In the genomic region with DNA sequence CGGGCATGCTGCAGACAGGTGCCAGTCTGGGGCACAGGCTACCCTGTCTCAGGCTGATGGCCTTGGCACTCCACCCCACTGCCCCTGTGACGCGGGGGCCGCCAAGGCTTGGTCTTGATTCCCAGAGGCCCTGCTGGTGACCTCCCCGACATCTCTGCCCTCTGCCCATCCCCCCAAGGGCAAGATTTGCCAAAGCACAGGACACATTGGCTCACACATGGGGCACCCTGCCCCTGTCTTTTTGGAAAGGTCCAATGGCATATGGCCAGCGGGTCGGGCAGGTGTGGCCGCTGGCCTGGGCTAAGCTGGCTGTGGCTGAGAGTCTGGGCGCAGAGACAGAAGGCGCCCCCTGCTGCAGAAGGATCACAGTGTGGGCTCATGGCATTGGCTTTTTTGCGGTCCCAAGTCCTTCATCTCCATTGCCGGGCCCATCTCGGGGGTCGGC, we compare ENCODE assay signal across 10 cellular contexts. TPM values are rescaled to one million over a fixed set of nuclear protein-coding genes. Genes with fewer than 3 reads are reported as not detected.
DNase-seq lines count a peak whose midpoint lies in the region; ATAC-seq and TF ChIP-seq lines count a peak whose summit lies in the region.
"Had no signal": no experiment of that assay in that cellular context is flagged by ENCODE, and none has a peak within 500 bp of the region (broad histone marks: within the 10 kb centered on the region; RNA-seq: fewer than 3 reads in every experiment).

No MANE protein-coding gene starts in this region.

- H3K4me3 ChIP-seq in AG04450 (ENCODE audit: low read depth, low read length) (no peak overlapping the region), fibroblast of the aortic adventitia (ENCODE audit: low read depth, low read length) (no peak overlapping the region)
- H3K4me3 ChIP-seq: uterus had no signal

- in situ Hi-C loops in KBM-7 (cut with MboI; ENCODE audit: low pct_unique_long_range_greater_than_20kb, low sequenced_read_pairs): no loop called here

- ATAC-seq in HG03460 (IDR thresholded peaks at IDR 0.05; ENCODE audit: unreplicated experiment): no peak
- ATAC-seq in GM19351 (IDR thresholded peaks at IDR 0.05; ENCODE audit: unreplicated experiment): no peak
- ATAC-seq: CD8-positive, alpha-beta T cell had no signal

- H3K9me3 ChIP-seq in AG04450 (ENCODE audit: control insufficient read depth, insufficient read depth, low read length): no peaks in the 10 kb centered on the region; the same call in 1 of the 2 replicates
- H3K9me3 ChIP-seq: uterus had no signal

- POLR2A ChIA-PET in AG04450 (lab: Yijun Ruan, JAX): no interaction called here

- DNase-seq in AG04450 (ENCODE audit: low read depth, low spot score) (no peak), KBM-7 (peak; percentile 41), fibroblast of the aortic adventitia (ENCODE audit: low read depth) (no peak), COLO829 (ENCODE audit: low spot score) (no peak)
- DNase-seq: NCI-H1436 treated with DMSO at 0.1 percent for 48 hours; stimulated activated CD4-positive, alpha-beta T cell treated with anti-CD3 and anti-CD28 coated beads, Interleukin-2, amount 100 ng/mL, for 48 hours; uterus had no signal

- H3K27me3 ChIP-seq in AG04450 (ENCODE audit: control insufficient read depth, insufficient read depth, low read length): no peaks in the 10 kb centered on the region
- H3K27me3 ChIP-seq: uterus had no signal

- no peak overlapping the region for H3K27ac ChIP-seq in AG04450 (ENCODE audit: low read depth, low read length)
- H3K27ac ChIP-seq: uterus had no signal

- CTCF ChIA-PET in AG04450 (lab: Charles Lee): no interaction called here

- TF ChIP-seq CTCF in AG04450 (IDR thresholded peaks at IDR 0.05; ENCODE audit: low read depth, low read length) (peak; percentile 13; the same call in 1 of the 2 replicates), fibroblast of the aortic adventitia (IDR thresholded peaks at IDR 0.05; ENCODE audit: insufficient read depth, low read length) (peak; percentile 25)

RNA-seq across cellular contexts. Expression of a gene that starts 4.6 kb away (rescaled TPM):
- polyA plus RNA-seq in AG04450 (2011; rRNA removed): 9.4 and 14.0 TPM in 2 replicates
- polyA minus RNA-seq in AG04450 (2011; rRNA and poly(A)+ RNA removed): 7.9 and 11.7 TPM in 2 replicates
- 37.7 and 62.1 TPM in 2 replicates for total RNA-seq in fibroblast of the aortic adventitia (ENCODE audit: low replicate concordance)

RNA-seq across cellular contexts. Expression of a gene that starts 12.0 kb away (rescaled TPM):
- polyA plus RNA-seq in AG04450 (2011; rRNA removed): 4.9 and 7.1 TPM in 2 replicates
- 0.97 TPM in 1 of 2 replicates, not detected in the other for polyA minus RNA-seq in AG04450 (2011; rRNA and poly(A)+ RNA removed)
- 13.5 and 35.2 TPM in 2 replicates for total RNA-seq in fibroblast of the aortic adventitia (ENCODE audit: low replicate concordance)

RNA-seq across cellular contexts. Expression of a gene that starts 20.0 kb away (rescaled TPM):
- polyA plus RNA-seq in AG04450 (2011; rRNA removed): 1.4 and 2.3 TPM in 2 replicates
- 0.55 and 0.70 TPM in 2 replicates for polyA minus RNA-seq in AG04450 (2011; rRNA and poly(A)+ RNA removed)
- 4.5 and 5.9 TPM in 2 replicates for total RNA-seq in fibroblast of the aortic adventitia (ENCODE audit: low replicate concordance)

RNA-seq across cellular contexts. Expression of a gene that starts 38.9 kb away (rescaled TPM):
- polyA plus RNA-seq in AG04450 (2011; rRNA removed): 6.7 and 13.3 TPM in 2 replicates
- polyA minus RNA-seq in AG04450 (2011; rRNA and poly(A)+ RNA removed): 4.1 and 5.6 TPM in 2 replicates
- 10.5 and 21.6 TPM in 2 replicates for total RNA-seq in fibroblast of the aortic adventitia (ENCODE audit: low replicate concordance)

RNA-seq across cellular contexts. Expression of a gene that starts 45.3 kb away (rescaled TPM):
- polyA plus RNA-seq in AG04450 (2011; rRNA removed): 104 and 113 TPM in 2 replicates
- 75.8 and 87.2 TPM in 2 replicates for polyA minus RNA-seq in AG04450 (2011; rRNA and poly(A)+ RNA removed)
- total RNA-seq in fibroblast of the aortic adventitia (ENCODE audit: low replicate concordance): 42.8 and 78.2 TPM in 2 replicates
